ENCODE assay signal across 35 cellular contexts in genomic region chr1:229749992-229750391, GRCh38.
"Had no signal": no experiment of that assay in that cellular context is flagged by ENCODE, and none has a peak within 500 bp of the region (broad histone marks: within the 10 kb centered on the region; RNA-seq: fewer than 3 reads in every experiment).

No MANE protein-coding gene starts in this region.

- H3K27ac Mint-ChIP-seq: activated B cell treated with CpG ODN at 0.5 μM for 24 hours; activated CD4-positive, alpha-beta memory T cell treated with anti-CD3 and anti-CD28 coated beads for 36 hours; activated CD4-positive, alpha-beta T cell treated with anti-CD3 and anti-CD28 coated beads, Interleukin-2, amount 10 ng/mL, durations not matched to agents 24 days and 14 days; activated CD8-positive, alpha-beta T cell treated with anti-CD3 and anti-CD28 coated beads for 36 hours; activated naive CD4-positive, alpha-beta T cell treated with anti-CD3 and anti-CD28 coated beads, Interleukin-2, amount 10 ng/mL, durations not matched to agents 7 days and 5 days; activated naive CD4-positive, alpha-beta T cell treated with anti-CD3 and anti-CD28 coated beads, Interleukin-2, amount 50 U/mL, for 24 hours; activated naive CD8-positive, alpha-beta T cell; activated naive CD8-positive, alpha-beta T cell treated with anti-CD3 and anti-CD28 coated beads, Interleukin-2, amount 10 ng/mL, durations not matched to agents 7 days and 5 days; activated naive CD8-positive, alpha-beta T cell treated with anti-CD3 and anti-CD28 coated beads, Interleukin-2, amount 50 U/mL, for 24 hours; activated T-cell treated with anti-CD3 and anti-CD28 coated beads, Interleukin-2, amount 50 U/mL, for 24 hours; activated T-helper 2 cell treated with anti-CD3 and anti-CD28 coated beads, Interferon-gamma antibody, Interleukin-2, Interleukin-4, amounts not matched to agents 10 μg/mL and 5 μg/mL and 100 μg/mL, durations not matched to agents 14 hours and 24 hours and 36 hours; brain; T-helper 1 cell treated with Interleukin-12 subunit alpha and Interleukin-12 subunit beta and Interleukin-4 antibody, amounts not matched to agents 30 μg/mL and 1 μg/mL, for 36 hours; T-helper 2 cell treated with Interferon-gamma antibody and Interleukin-4, amounts not matched to agents 5 μg/mL and 100 μg/mL, for 36 hours had no signal

- H3K36me3 ChIP-seq: ascending aorta, cardiac muscle cell had no signal

- FAIRE-seq: bronchial epithelial cell had no signal

- H3K4me3 Mint-ChIP-seq: activated B cell treated with CpG ODN at 0.5 μM for 24 hours; activated CD4-positive, alpha-beta memory T cell treated with anti-CD3 and anti-CD28 coated beads for 36 hours; activated CD4-positive, alpha-beta T cell treated with anti-CD3 and anti-CD28 coated beads, Interleukin-2, amount 10 ng/mL, durations not matched to agents 24 days and 14 days; activated CD8-positive, alpha-beta T cell treated with anti-CD3 and anti-CD28 coated beads for 36 hours; activated naive CD4-positive, alpha-beta T cell treated with anti-CD3 and anti-CD28 coated beads, Interleukin-2, amount 10 ng/mL, durations not matched to agents 7 days and 5 days; activated naive CD4-positive, alpha-beta T cell treated with anti-CD3 and anti-CD28 coated beads, Interleukin-2, amount 50 U/mL, for 24 hours; activated naive CD8-positive, alpha-beta T cell; activated naive CD8-positive, alpha-beta T cell treated with anti-CD3 and anti-CD28 coated beads, Interleukin-2, amount 10 ng/mL, durations not matched to agents 7 days and 5 days; activated naive CD8-positive, alpha-beta T cell treated with anti-CD3 and anti-CD28 coated beads, Interleukin-2, amount 50 U/mL, for 24 hours; activated T-cell treated with anti-CD3 and anti-CD28 coated beads, Interleukin-2, amount 50 U/mL, for 24 hours; brain; central memory CD8-positive, alpha-beta T cell; T-helper 1 cell treated with Interleukin-12 subunit alpha and Interleukin-12 subunit beta and Interleukin-4 antibody, amounts not matched to agents 30 μg/mL and 1 μg/mL, for 36 hours; T-helper 2 cell treated with Interferon-gamma antibody and Interleukin-4, amounts not matched to agents 5 μg/mL and 100 μg/mL, for 36 hours had no signal

- DNase-seq: activated B cell treated with CpG ODN at 0.5 μM for 24 hours; activated CD4-positive, alpha-beta memory T cell treated with anti-CD3 and anti-CD28 coated beads for 36 hours; activated CD4-positive, alpha-beta T cell treated with anti-CD3 and anti-CD28 coated beads for 4 hours; activated CD4-positive, alpha-beta T cell treated with anti-CD3 and anti-CD28 coated beads, Interleukin-2, amount 10 ng/mL, durations not matched to agents 24 days and 14 days; activated CD4-positive, alpha-beta T cell treated with anti-CD3 and anti-CD28 coated beads, Interleukin-2, amount 50 U/mL, for 1 hour; activated CD4-positive, alpha-beta T cell treated with anti-CD3 and anti-CD28 coated beads, Interleukin-2, amount 50 U/mL, for 4 hours; activated CD4-positive, CD25-positive, alpha-beta regulatory T cell treated with anti-CD3 and anti-CD28 coated beads, Interleukin-2, amount 50 U/mL, for 72 hours; activated CD8-positive, alpha-beta memory T cell treated with anti-CD3 and anti-CD28 coated beads, Interleukin-2, amount 50 U/mL, for 4 hours; activated CD8-positive, alpha-beta T cell treated with anti-CD3 and anti-CD28 coated beads for 36 hours; activated effector memory CD4-positive, alpha-beta T cell treated with Interleukin-2 at 50 U/mL for 16 hours; activated gamma-delta T cell; activated naive CD4-positive, alpha-beta T cell treated with anti-CD3 and anti-CD28 coated beads, Interleukin-2, amount 10 ng/mL, durations not matched to agents 7 days and 5 days; activated naive CD4-positive, alpha-beta T cell treated with Interleukin-2 at 50 U/mL for 16 hours; activated naive CD8-positive, alpha-beta T cell treated with anti-CD3 and anti-CD28 coated beads, Interleukin-2, amount 10 ng/mL, durations not matched to agents 7 days and 5 days; activated naive CD8-positive, alpha-beta T cell treated with anti-CD3 and anti-CD28 coated beads, Interleukin-2, amount 50 U/mL, for 24 hours; activated T-cell treated with anti-CD3 and anti-CD28 coated beads, Interleukin-2, amount 50 U/mL, for 24 hours; activated T-cell treated with anti-CD3 and anti-CD28 coated beads, Interleukin-2, amount 50 U/mL, for 48 hours; amygdala; anterior cingulate cortex; caudate nucleus; cerebellar nuclear complex; T-helper 1 cell; T-helper 2 cell; T-helper 9 cell had no signal

- H3K36me3 Mint-ChIP-seq: activated CD4-positive, alpha-beta memory T cell treated with anti-CD3 and anti-CD28 coated beads for 36 hours; activated naive CD4-positive, alpha-beta T cell treated with anti-CD3 and anti-CD28 coated beads, Interleukin-2, amount 10 ng/mL, durations not matched to agents 7 days and 5 days; activated naive CD4-positive, alpha-beta T cell treated with anti-CD3 and anti-CD28 coated beads, Interleukin-2, amount 50 U/mL, for 24 hours; brain had no signal

- H3K9me3 Mint-ChIP-seq: activated B cell treated with CpG ODN at 0.5 μM for 24 hours; activated CD4-positive, alpha-beta memory T cell treated with anti-CD3 and anti-CD28 coated beads for 36 hours; activated CD8-positive, alpha-beta T cell treated with anti-CD3 and anti-CD28 coated beads for 36 hours; activated naive CD4-positive, alpha-beta T cell treated with anti-CD3 and anti-CD28 coated beads, Interleukin-2, amount 10 ng/mL, durations not matched to agents 7 days and 5 days had no signal

- H3K9me3 ChIP-seq: ascending aorta had no signal

- H3K4me1 ChIP-seq: ascending aorta had no signal

- H3K4me3 ChIP-seq: ascending aorta, cardiac muscle cell had no signal

- H3K27me3 ChIP-seq: ascending aorta, cardiac muscle cell had no signal

- H3K27ac ChIP-seq: ascending aorta, cardiac muscle cell, VCaP had no signal

- ATAC-seq: activated CD8-positive, alpha-beta T cell treated with anti-CD3 and anti-CD28 coated beads for 36 hours; activated naive CD8-positive, alpha-beta T cell treated with anti-CD3 and anti-CD28 coated beads, Interleukin-2, amount 50 U/mL, for 24 hours had no signal
